In genomic region chr6:119446623-119447008, GRCh38 we compare ENCODE assay signal across 10 cellular contexts.
A peak's percentile ranks its signal among the peaks of the same experiment; 100 is the strongest.
DNase-seq lines count a peak whose midpoint lies in the region; ATAC-seq and TF ChIP-seq lines count a peak whose summit lies in the region.
"Had no signal": no experiment of that assay in that cellular context is flagged by ENCODE, and none has a peak within 500 bp of the region (broad histone marks: within the 10 kb centered on the region; RNA-seq: fewer than 3 reads in every experiment).

No MANE protein-coding gene starts in this region.

- H3K4me3 ChIP-seq in PC-3 (ENCODE audit: low read length), result no peak overlapping the region
- no peak overlapping the region for H3K4me3 ChIP-seq in trophoblast cell (ENCODE audit: low read depth, low read length)

- H3K23ac ChIP-seq in trophoblast cell (ENCODE audit: low read length), result no peak overlapping the region

- H3F3A ChIP-seq in PC-3 (ENCODE audit: low read length, unreplicated experiment), result no peaks in the 10 kb centered on the region

- H3K4me2 ChIP-seq in PC-3 (ENCODE audit: low read length) (peak overlapping the region; percentile 26), trophoblast cell (ENCODE audit: low read length) (peak overlapping the region; percentile 21)

- peak overlapping the region; percentile 40 for H3K4me3 Mint-ChIP-seq in Calu3 (ENCODE audit: low read depth, unreplicated experiment)
- H3K4me3 Mint-ChIP-seq in activated CD4-positive, alpha-beta memory T cell treated with anti-CD3 and anti-CD28 coated beads for 36 hours, result no peak overlapping the region
- H3K4me3 Mint-ChIP-seq in activated CD4-positive, alpha-beta T cell treated with anti-CD3 and anti-CD28 coated beads, Interleukin-2, amount 10 ng/mL, durations not matched to agents 24 days and 14 days, result no peak overlapping the region
- H3K4me3 Mint-ChIP-seq: activated CD8-positive, alpha-beta memory T cell treated with anti-CD3 and anti-CD28 coated beads, Interleukin-2, amount 10 ng/mL, durations not matched to agents 7 days and 5 days; neural crest cell had no signal

- H3K27ac Mint-ChIP-seq in Calu3 (ENCODE audit: unreplicated experiment), result peak overlapping the region; percentile 45
- no peak overlapping the region for H3K27ac Mint-ChIP-seq in activated CD4-positive, alpha-beta memory T cell treated with anti-CD3 and anti-CD28 coated beads for 36 hours
- H3K27ac Mint-ChIP-seq in activated CD4-positive, alpha-beta T cell treated with anti-CD3 and anti-CD28 coated beads, Interleukin-2, amount 10 ng/mL, durations not matched to agents 24 days and 14 days, result no peak overlapping the region
- H3K27ac Mint-ChIP-seq: activated CD8-positive, alpha-beta memory T cell treated with anti-CD3 and anti-CD28 coated beads, Interleukin-2, amount 10 ng/mL, durations not matched to agents 7 days and 5 days had no signal

- peak overlapping the region; percentile 93 for H4K91ac ChIP-seq in trophoblast cell (ENCODE audit: low read depth, low read length)

- peaks cover 19% of the 10 kb centered on the region for H3K79me1 ChIP-seq in trophoblast cell (ENCODE audit: low read length)

- no peaks in the 10 kb centered on the region for H3K36me3 ChIP-seq in PC-3 (ENCODE audit: low read depth, low read length)
- no peaks in the 10 kb centered on the region for H3K36me3 ChIP-seq in trophoblast cell (ENCODE audit: control insufficient read depth in 1 of 2, insufficient read depth in 2 of 2, low read length in 2 of 2)

- H3K36me3 Mint-ChIP-seq in Calu3 (ENCODE audit: insufficient read depth, unreplicated experiment), result peaks cover 5% of the 10 kb centered on the region
- H3K36me3 Mint-ChIP-seq in activated CD4-positive, alpha-beta memory T cell treated with anti-CD3 and anti-CD28 coated beads for 36 hours, result no peaks in the 10 kb centered on the region
- peaks cover 6% of the 10 kb centered on the region for H3K36me3 Mint-ChIP-seq in activated CD4-positive, alpha-beta T cell treated with anti-CD3 and anti-CD28 coated beads, Interleukin-2, amount 10 ng/mL, durations not matched to agents 24 days and 14 days (ENCODE audit: low read depth)

- no peak overlapping the region for H4K12ac ChIP-seq in trophoblast cell (ENCODE audit: low read depth, low read length)

- H3K79me2 ChIP-seq in PC-3 (ENCODE audit: low read length), result no peaks in the 10 kb centered on the region
- no peaks in the 10 kb centered on the region for H3K79me2 ChIP-seq in trophoblast cell (ENCODE audit: control insufficient read depth, insufficient read depth, low read length, poor library complexity)

- CTCF ChIA-PET in Calu3 (lab: Charles Lee), result interaction anchor here (0.7 to 1.3 kb wide), 3 partner anchors 9 to 494 kb away, joined by 3 to 4 read pairs (median 4); no protein-coding TSS in a partner anchor
- CTCF ChIA-PET in PC-3 (lab: Charles Lee), result no interaction called here
- CTCF ChIA-PET in activated CD4-positive, alpha-beta memory T cell treated with anti-CD3 and anti-CD28 coated beads for 36 hours (lab: Charles Lee), result no interaction called here

- no peak overlapping the region for H4K8ac ChIP-seq in trophoblast cell (ENCODE audit: low read depth, low read length)

- H3K18ac ChIP-seq in trophoblast cell (ENCODE audit: low read length), result no peak overlapping the region

- no peak overlapping the region for H2AFZ ChIP-seq in PC-3 (ENCODE audit: low read length)
- no peak overlapping the region for H2AFZ ChIP-seq in trophoblast cell (ENCODE audit: insufficient read depth, low read length, poor library complexity)

- H3K4me1 ChIP-seq in PC-3 (ENCODE audit: insufficient read depth, low read length) (peaks cover 19% of the 10 kb centered on the region), trophoblast cell (ENCODE audit: control insufficient read depth in 1 of 2, insufficient read depth in 2 of 2, low read length in 2 of 2) (peaks cover 3 to 25% of the 10 kb centered on the region in 2 experiments)

- peak; percentile 68 for DNase-seq in Calu3
- peak; percentile 68 for DNase-seq in PC-3
- peak; percentile 95 for DNase-seq in fibroblast of peridontal ligament (ENCODE audit: extremely low read depth)
- peak; percentile 79 to 94 for DNase-seq in trophoblast cell
- DNase-seq in activated CD4-positive, alpha-beta memory T cell treated with anti-CD3 and anti-CD28 coated beads for 36 hours, result no peak
- DNase-seq in activated CD4-positive, alpha-beta T cell treated with anti-CD3 and anti-CD28 coated beads, Interleukin-2, amount 10 ng/mL, durations not matched to agents 24 days and 14 days, result no peak
- DNase-seq in activated effector memory CD4-positive, alpha-beta T cell treated with Interleukin-2 at 50 U/mL for 16 hours, result no peak
- DNase-seq in NCI-H1092 (lab: John Stamatoyannopoulos, UW), result no peak
- DNase-seq: activated CD8-positive, alpha-beta memory T cell treated with anti-CD3 and anti-CD28 coated beads, Interleukin-2, amount 10 ng/mL, durations not matched to agents 7 days and 5 days had no signal

- peak; percentile 15 for ATAC-seq in PC-3

- H3K4ac ChIP-seq in trophoblast cell (ENCODE audit: low read depth, low read length), result no peak overlapping the region

- H3K4me1 Mint-ChIP-seq in Calu3 (ENCODE audit: low read depth, unreplicated experiment), result peaks cover 38% of the 10 kb centered on the region
- peaks cover 15% of the 10 kb centered on the region for H3K4me1 Mint-ChIP-seq in activated CD4-positive, alpha-beta memory T cell treated with anti-CD3 and anti-CD28 coated beads for 36 hours (ENCODE audit: low read depth)
- H3K4me1 Mint-ChIP-seq in activated CD4-positive, alpha-beta T cell treated with anti-CD3 and anti-CD28 coated beads, Interleukin-2, amount 10 ng/mL, durations not matched to agents 24 days and 14 days, result peaks cover 41% of the 10 kb centered on the region

- H3K27ac ChIP-seq in PC-3 (ENCODE audit: low read length), result 0 out of 2 replicates have a peak overlapping the region, but pooled peaks have one; percentile 27
- H3K27ac ChIP-seq in trophoblast cell (ENCODE audit: low read depth, low read length), result peak overlapping the region; percentile 95

- H3K9ac ChIP-seq in PC-3 (ENCODE audit: low read length) (no peak overlapping the region), trophoblast cell (ENCODE audit: low read length) (no peak overlapping the region)

- H3K9me2 ChIP-seq in PC-3 (replicated peaks; ENCODE audit: low read length), result no peaks in the 10 kb centered on the region

- TF ChIP-seq CTCF in Calu3 (IDR thresholded peaks at IDR 0.05; ENCODE audit: unreplicated experiment) (no peak), PC-3 (conservative IDR thresholded peaks at IDR 0.05; ENCODE audit: low read depth, low read length) (no peak)

- H2BK5ac ChIP-seq in trophoblast cell (ENCODE audit: low read depth, low read length, poor library complexity), result peak overlapping the region; percentile 93

- POLR2A ChIA-PET in PC-3 (lab: Charles Lee; ENCODE audit: unreplicated experiment), result no interaction called here
- POLR2A ChIA-PET in activated CD4-positive, alpha-beta memory T cell treated with anti-CD3 and anti-CD28 coated beads for 36 hours (lab: Charles Lee), result interaction anchor here (1.0 kb wide), 1 partner anchor 16 kb away, joined by 3 read pairs; no protein-coding TSS in a partner anchor

- no peaks in the 10 kb centered on the region for H3K9me3 ChIP-seq in PC-3 (ENCODE audit: low read length)
- H3K9me3 ChIP-seq in trophoblast cell (ENCODE audit: insufficient read depth, low read depth, low read length), result no peaks in the 10 kb centered on the region

- no peaks in the 10 kb centered on the region for H4K20me1 ChIP-seq in PC-3 (ENCODE audit: low read length)

- no peaks in the 10 kb centered on the region for H3K27me3 Mint-ChIP-seq in Calu3 (ENCODE audit: unreplicated experiment)
- H3K27me3 Mint-ChIP-seq in activated CD4-positive, alpha-beta memory T cell treated with anti-CD3 and anti-CD28 coated beads for 36 hours, result no peaks in the 10 kb centered on the region
- H3K27me3 Mint-ChIP-seq in activated CD4-positive, alpha-beta T cell treated with anti-CD3 and anti-CD28 coated beads, Interleukin-2, amount 10 ng/mL, durations not matched to agents 24 days and 14 days, result no peaks in the 10 kb centered on the region
- H3K27me3 Mint-ChIP-seq: activated CD8-positive, alpha-beta memory T cell treated with anti-CD3 and anti-CD28 coated beads, Interleukin-2, amount 10 ng/mL, durations not matched to agents 7 days and 5 days had no signal

- H3K14ac ChIP-seq in trophoblast cell (ENCODE audit: low read length), result peak overlapping the region; percentile 56

- H2BK120ac ChIP-seq in trophoblast cell (ENCODE audit: insufficient read depth, low read length, poor library complexity), result peak overlapping the region; percentile 14

- H2AK5ac ChIP-seq in trophoblast cell (ENCODE audit: low read length), result no peak overlapping the region

- intact Hi-C loops in Calu3 (cut with micrococcal nuclease; ENCODE audit: unreplicated experiment) (loop anchor here (5.0 to 10.0 kb wide), 3 partner anchors 71 to 302 kb away; no protein-coding TSS in a partner anchor), PC-3 (cut with micrococcal nuclease) (no loop called here)
- intact Hi-C loops in activated CD4-positive, alpha-beta memory T cell treated with anti-CD3 and anti-CD28 coated beads for 36 hours (cut with micrococcal nuclease), result loop anchor here (1.0 kb wide), 1 partner anchor 17 kb away; no protein-coding TSS in a partner anchor
- intact Hi-C loops in activated CD4-positive, alpha-beta T cell treated with anti-CD3 and anti-CD28 coated beads, Interleukin-2, amount 10 ng/mL, durations not matched to agents 24 days and 14 days (cut with micrococcal nuclease), result loop anchor here (1.0 kb wide), 2 partner anchors 17 to 96 kb away; no protein-coding TSS in a partner anchor

- no peaks in the 10 kb centered on the region for H3K27me3 ChIP-seq in PC-3 (ENCODE audit: low read length)
- no peaks in the 10 kb centered on the region for H3K27me3 ChIP-seq in trophoblast cell (ENCODE audit: insufficient read depth, low read length)

- BruUV-seq in Calu3 (replicated peaks; lab: Mats Ljungman, UMichigan) (no TSS peak), PC-3 (replicated peaks; lab: Mats Ljungman, UMichigan) (no TSS peak)

- peaks cover 6% of the 10 kb centered on the region for H3K9me3 Mint-ChIP-seq in Calu3 (ENCODE audit: low read depth, unreplicated experiment)
- no peaks in the 10 kb centered on the region for H3K9me3 Mint-ChIP-seq in activated CD4-positive, alpha-beta memory T cell treated with anti-CD3 and anti-CD28 coated beads for 36 hours
- H3K9me3 Mint-ChIP-seq in activated CD4-positive, alpha-beta T cell treated with anti-CD3 and anti-CD28 coated beads, Interleukin-2, amount 10 ng/mL, durations not matched to agents 24 days and 14 days, result peaks cover 24% of the 10 kb centered on the region
- H3K9me3 Mint-ChIP-seq: neural crest cell had no signal

- H2BK12ac ChIP-seq in trophoblast cell (ENCODE audit: low read length), result no peak overlapping the region

- WGBS in trophoblast cell (ENCODE audit: extremely low coverage, insufficient coverage, insufficient read length), result no CpG with 5 or more reads among the region's 2 CpGs

Comparison
In these comparisons a context has a peak if more than half of its experiments do, and no peak if none do; other contexts are left out.
1. DNase-seq: peak in Calu3 (single experiment), PC-3 (single experiment), fibroblast of peridontal ligament (single experiment) and trophoblast cell (2 of 2); none in activated CD4-positive, alpha-beta memory T cell treated with anti-CD3 and anti-CD28 coated beads for 36 hours (single experiment), activated CD4-positive, alpha-beta T cell treated with anti-CD3 and anti-CD28 coated beads, Interleukin-2, amount 10 ng/mL, durations not matched to agents 24 days and 14 days (single experiment), activated effector memory CD4-positive, alpha-beta T cell treated with Interleukin-2 at 50 U/mL for 16 hours (single experiment) and NCI-H1092 (single experiment).